ENCODE assay signal across 14 cellular contexts in the genomic region with DNA sequence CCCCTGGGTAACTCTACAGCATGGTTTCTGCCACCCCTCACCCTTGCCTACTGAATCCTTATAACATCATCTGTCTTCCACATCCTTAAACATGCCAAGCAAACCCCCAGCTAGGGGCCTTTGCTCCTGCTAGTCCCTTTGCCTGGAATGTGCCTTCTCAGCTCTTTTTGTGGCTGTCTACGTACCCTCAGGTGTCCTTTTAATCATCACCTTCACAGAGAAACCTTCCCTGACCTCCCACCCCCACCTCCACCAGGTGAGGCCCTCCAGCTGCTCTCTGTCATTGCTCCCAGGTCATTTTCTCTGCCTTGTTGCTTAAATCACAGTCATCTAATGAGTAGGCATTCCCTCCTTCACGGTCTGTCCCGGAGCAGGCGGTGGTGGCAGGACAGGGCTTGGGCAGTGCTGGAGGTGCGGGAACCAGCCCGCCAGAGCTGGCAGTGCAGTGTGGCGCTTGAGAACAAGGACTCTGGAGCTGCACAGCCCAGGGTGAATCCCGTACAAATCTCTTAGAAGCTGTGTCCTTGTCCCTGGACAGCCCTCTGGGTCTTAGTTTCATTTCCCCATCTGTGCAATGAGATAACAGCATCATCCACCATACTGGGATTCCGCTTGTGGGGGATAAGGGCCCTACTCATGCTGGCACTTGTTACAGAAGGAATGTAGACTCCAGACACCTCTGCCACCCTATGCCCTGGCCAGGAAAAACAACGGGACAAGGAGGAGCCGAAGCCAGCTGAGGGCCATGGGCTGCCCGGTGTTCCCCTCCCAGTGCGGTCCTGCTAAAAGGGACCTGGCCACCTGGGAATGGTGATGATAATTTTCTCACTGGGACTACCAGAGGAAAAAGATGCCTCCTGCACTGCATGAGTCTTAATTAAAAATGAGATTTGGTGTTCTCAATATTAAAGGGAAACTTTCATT.
"Had no signal": no experiment of that assay in that cellular context is flagged by ENCODE, and none has a peak within 500 bp of the region (broad histone marks: within the 10 kb centered on the region; RNA-seq: fewer than 3 reads in every experiment).

No MANE protein-coding gene starts in this region.

- H3K27ac Mint-ChIP-seq: activated B cell treated with CpG ODN at 0.5 μM for 24 hours; activated CD4-positive, alpha-beta T cell treated with anti-CD3 and anti-CD28 coated beads, Interleukin-2, amount 10 ng/mL, durations not matched to agents 7 days and 5 days; activated naive CD8-positive, alpha-beta T cell; activated T-helper 17 cell treated with anti-CD3 and anti-CD28 coated beads, Interleukin-2, amount 50 U/mL, for 72 hours; mesothelial cell of epicardium had no signal

- H3K9me3 Mint-ChIP-seq: activated B cell treated with CpG ODN at 0.5 μM for 24 hours; activated CD4-positive, alpha-beta T cell treated with anti-CD3 and anti-CD28 coated beads, Interleukin-2, amount 10 ng/mL, durations not matched to agents 7 days and 5 days; activated T-helper 17 cell treated with anti-CD3 and anti-CD28 coated beads, Interleukin-2, amount 50 U/mL, for 72 hours; mesothelial cell of epicardium had no signal

- H3K9me3 ChIP-seq: pancreas, tibial nerve had no signal

- H3K36me3 Mint-ChIP-seq: activated naive CD8-positive, alpha-beta T cell; mesothelial cell of epicardium had no signal

- H3K36me3 ChIP-seq: brain microvascular endothelial cell, pancreas, tibial nerve had no signal

- ATAC-seq: activated T-helper 17 cell treated with anti-CD3 and anti-CD28 coated beads, Interleukin-2, amount 50 U/mL, for 72 hours; pancreas had no signal

- H3K4me1 Mint-ChIP-seq: activated B cell treated with CpG ODN at 0.5 μM for 24 hours; activated CD4-positive, alpha-beta T cell treated with anti-CD3 and anti-CD28 coated beads, Interleukin-2, amount 10 ng/mL, durations not matched to agents 7 days and 5 days; activated T-helper 17 cell treated with anti-CD3 and anti-CD28 coated beads, Interleukin-2, amount 50 U/mL, for 72 hours; mesothelial cell of epicardium had no signal

- H3K27me3 ChIP-seq: brain microvascular endothelial cell, pancreas, tibial nerve had no signal

- DNase-seq: activated B cell treated with CpG ODN at 0.5 μM for 24 hours; activated CD4-positive, alpha-beta T cell treated with anti-CD3 and anti-CD28 coated beads, Interleukin-2, amount 10 ng/mL, durations not matched to agents 7 days and 5 days; activated T-cell treated with anti-CD3 and anti-CD28 coated beads for 4 hours; amygdala; brain microvascular endothelial cell; dermis blood vessel endothelial cell; erythroblast; retina had no signal

- H3K4me1 ChIP-seq: pancreas, tibial nerve had no signal

- H3K4me3 Mint-ChIP-seq: activated B cell treated with CpG ODN at 0.5 μM for 24 hours; activated CD4-positive, alpha-beta T cell treated with anti-CD3 and anti-CD28 coated beads, Interleukin-2, amount 10 ng/mL, durations not matched to agents 7 days and 5 days; activated naive CD8-positive, alpha-beta T cell; activated T-helper 17 cell treated with anti-CD3 and anti-CD28 coated beads, Interleukin-2, amount 50 U/mL, for 72 hours; mesothelial cell of epicardium had no signal

- H3K4me3 ChIP-seq: pancreas, skin epidermis, tibial nerve had no signal

- H3K27ac ChIP-seq: brain microvascular endothelial cell, pancreas, skin epidermis, tibial nerve had no signal

- H3K27me3 Mint-ChIP-seq: activated B cell treated with CpG ODN at 0.5 μM for 24 hours; activated T-helper 17 cell treated with anti-CD3 and anti-CD28 coated beads, Interleukin-2, amount 50 U/mL, for 72 hours had no signal
